In genomic region chr9:90165281-90165680, GRCh38 we compare ENCODE assay signal across 25 cellular contexts.
"Had no signal": no experiment of that assay in that cellular context is flagged by ENCODE, and none has a peak within 500 bp of the region (broad histone marks: within the 10 kb centered on the region; RNA-seq: fewer than 3 reads in every experiment).

No MANE protein-coding gene starts in this region.

- H3K9me3 ChIP-seq: esophagus muscularis mucosa, gastroesophageal sphincter, heart right ventricle, right lobe of liver, stomach, thyroid gland had no signal

- H3K36me3 Mint-ChIP-seq: memory B cell; naive thymus-derived CD4-positive, alpha-beta T cell; neural progenitor cell; stimulated activated effector memory CD8-positive, alpha-beta T cell treated with anti-CD3 and anti-CD28 coated beads, Interleukin-12 subunit alpha, Interleukin-12 subunit beta, amount 100 ng/mL, for 72 hours; type B pancreatic cell had no signal

- H3K27ac Mint-ChIP-seq: memory B cell; naive thymus-derived CD4-positive, alpha-beta T cell; nephron; neural progenitor cell; progenitor cell of endocrine pancreas; stimulated activated effector memory CD8-positive, alpha-beta T cell treated with anti-CD3 and anti-CD28 coated beads, Interleukin-12 subunit alpha, Interleukin-12 subunit beta, amount 100 ng/mL, for 72 hours; type B pancreatic cell had no signal

- H3K27ac ChIP-seq: coronary artery, esophagus muscularis mucosa, foreskin keratinocyte, gastroesophageal sphincter, heart right ventricle, neural progenitor cell, parathyroid adenoma, right lobe of liver, stomach, thyroid gland had no signal

- H3K27me3 ChIP-seq: foreskin keratinocyte, gastroesophageal sphincter, heart right ventricle, neural progenitor cell, right lobe of liver, stomach, thyroid gland had no signal

- H3K4me3 ChIP-seq: coronary artery, esophagus muscularis mucosa, gastroesophageal sphincter, heart right ventricle, lung, neural progenitor cell, right lobe of liver, smooth muscle cell, stomach, thyroid gland had no signal

- H3K36me3 ChIP-seq: esophagus muscularis mucosa, gastroesophageal sphincter, heart right ventricle, neural progenitor cell, right lobe of liver, stomach, thyroid gland had no signal

- H3K4me1 ChIP-seq: esophagus muscularis mucosa, foreskin keratinocyte, gastroesophageal sphincter, parathyroid adenoma, thyroid gland had no signal

- DNase-seq: dermis blood vessel endothelial cell; effector memory CD4-positive, alpha-beta T cell; foreskin keratinocyte; heart right ventricle; hippocampal formation; naive thymus-derived CD4-positive, alpha-beta T cell; right lobe of liver; stimulated activated CD4-positive, alpha-beta T cell treated with anti-CD3 and anti-CD28 coated beads, Interleukin-2, amount 100 ng/mL, for 24 hours; stimulated activated CD4-positive, alpha-beta T cell treated with anti-CD3 and anti-CD28 coated beads, Interleukin-4, amount 100 ng/mL, for 24 hours; stimulated activated naive CD4-positive, alpha-beta T cell treated with Interleukin-2 at 50 U/mL for 16 hours; stomach; thyroid gland had no signal

- H3K9me3 Mint-ChIP-seq: memory B cell; nephron; neural progenitor cell; stimulated activated effector memory CD8-positive, alpha-beta T cell treated with anti-CD3 and anti-CD28 coated beads, Interleukin-12 subunit alpha, Interleukin-12 subunit beta, amount 100 ng/mL, for 72 hours; type B pancreatic cell had no signal

- ATAC-seq: foreskin keratinocyte; gastroesophageal sphincter; heart right ventricle; left lobe of liver; naive thymus-derived CD4-positive, alpha-beta T cell; right lobe of liver; stimulated activated effector memory CD8-positive, alpha-beta T cell treated with anti-CD3 and anti-CD28 coated beads, Interleukin-12 subunit alpha, Interleukin-12 subunit beta, amount 100 ng/mL, for 72 hours had no signal
